In the genomic region with DNA sequence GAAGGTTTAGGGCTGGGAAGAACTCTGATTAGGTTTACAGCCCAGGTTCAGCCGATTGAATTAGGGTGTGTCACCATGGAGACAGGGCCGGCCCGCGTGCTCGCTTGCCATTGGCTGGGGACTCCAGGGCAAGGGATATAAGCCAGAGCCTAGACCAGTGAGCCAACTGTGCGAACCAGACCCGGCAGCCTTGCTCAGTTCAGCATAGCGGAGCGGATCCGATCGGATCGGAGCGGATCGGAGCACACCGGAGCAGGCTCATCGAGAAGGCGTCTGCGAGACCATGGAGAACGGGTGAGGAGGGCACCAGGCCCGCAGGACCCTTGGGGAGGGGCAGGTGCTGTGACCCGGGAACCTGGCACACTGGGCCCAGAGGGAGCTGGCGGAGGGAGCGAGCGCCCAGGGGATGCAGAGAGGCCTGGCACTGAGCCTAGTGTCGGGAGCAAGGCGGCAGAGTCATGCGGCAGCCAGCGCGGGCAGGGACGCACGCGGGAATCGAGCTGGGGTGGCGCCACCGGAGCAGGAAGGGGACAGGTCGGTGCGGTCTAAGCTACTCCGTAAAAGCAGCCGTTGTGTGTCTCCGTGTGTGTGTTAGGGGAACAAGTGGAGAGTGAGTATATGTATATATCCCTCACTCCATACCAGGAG, we compare ENCODE assay signal across 1 cellular context.
TF ChIP-seq lines count a peak whose summit lies in the region.

A gene (plus strand): TSS at position 165 of the 648 bp plus-strand sequence. CDS start 119 bp downstream, at position 284.

TF ChIP-seq in GM12878, 131 proteins besides CTCF, POLR2A, EP300 and RAD21 (continued from another document and continues in another):
- TF ChIP-seq, protein P1, sequence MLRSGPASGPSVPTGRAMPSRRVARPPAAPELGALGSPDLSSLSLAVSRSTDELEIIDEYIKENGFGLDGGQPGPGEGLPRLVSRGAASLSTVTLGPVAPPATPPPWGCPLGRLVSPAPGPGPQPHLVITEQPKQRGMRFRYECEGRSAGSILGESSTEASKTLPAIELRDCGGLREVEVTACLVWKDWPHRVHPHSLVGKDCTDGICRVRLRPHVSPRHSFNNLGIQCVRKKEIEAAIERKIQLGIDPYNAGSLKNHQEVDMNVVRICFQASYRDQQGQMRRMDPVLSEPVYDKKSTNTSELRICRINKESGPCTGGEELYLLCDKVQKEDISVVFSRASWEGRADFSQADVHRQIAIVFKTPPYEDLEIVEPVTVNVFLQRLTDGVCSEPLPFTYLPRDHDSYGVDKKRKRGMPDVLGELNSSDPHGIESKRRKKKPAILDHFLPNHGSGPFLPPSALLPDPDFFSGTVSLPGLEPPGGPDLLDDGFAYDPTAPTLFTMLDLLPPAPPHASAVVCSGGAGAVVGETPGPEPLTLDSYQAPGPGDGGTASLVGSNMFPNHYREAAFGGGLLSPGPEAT (IDR thresholded peaks at IDR 0.05; ENCODE audit: low read depth): no peak
- TF ChIP-seq MYB (IDR thresholded peaks at IDR 0.05; ENCODE audit: borderline replicate concordance, low read depth, low read length): no peak
- no peak for TF ChIP-seq IRF4 (IDR thresholded peaks at IDR 0.05; ENCODE audit: low read depth, low read length)
- no peak for TF ChIP-seq SIX5 (IDR thresholded peaks at IDR 0.05; ENCODE audit: low read depth, low read length, severe bottlenecking)
- peak; percentile 85 for TF ChIP-seq BMI1 (IDR thresholded peaks at IDR 0.05; ENCODE audit: borderline replicate concordance)
- TF ChIP-seq, protein P2, sequence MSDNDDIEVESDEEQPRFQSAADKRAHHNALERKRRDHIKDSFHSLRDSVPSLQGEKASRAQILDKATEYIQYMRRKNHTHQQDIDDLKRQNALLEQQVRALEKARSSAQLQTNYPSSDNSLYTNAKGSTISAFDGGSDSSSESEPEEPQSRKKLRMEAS (IDR thresholded peaks at IDR 0.05; ENCODE audit: low read depth, low read length): no peak
- TF ChIP-seq NR2C1 (IDR thresholded peaks at IDR 0.05): no peak
- no peak for TF ChIP-seq JUND (IDR thresholded peaks at IDR 0.05; ENCODE audit: low read depth, low read length)
- TF ChIP-seq TCF7 (IDR thresholded peaks at IDR 0.05; ENCODE audit: borderline replicate concordance): no peak
- TF ChIP-seq SMARCA5 (IDR thresholded peaks at IDR 0.05): no peak
- no peak for TF ChIP-seq RCOR1 (conservative IDR thresholded peaks at IDR 0.05; ENCODE audit: low read depth, low read length)
- TF ChIP-seq, protein P3, sequence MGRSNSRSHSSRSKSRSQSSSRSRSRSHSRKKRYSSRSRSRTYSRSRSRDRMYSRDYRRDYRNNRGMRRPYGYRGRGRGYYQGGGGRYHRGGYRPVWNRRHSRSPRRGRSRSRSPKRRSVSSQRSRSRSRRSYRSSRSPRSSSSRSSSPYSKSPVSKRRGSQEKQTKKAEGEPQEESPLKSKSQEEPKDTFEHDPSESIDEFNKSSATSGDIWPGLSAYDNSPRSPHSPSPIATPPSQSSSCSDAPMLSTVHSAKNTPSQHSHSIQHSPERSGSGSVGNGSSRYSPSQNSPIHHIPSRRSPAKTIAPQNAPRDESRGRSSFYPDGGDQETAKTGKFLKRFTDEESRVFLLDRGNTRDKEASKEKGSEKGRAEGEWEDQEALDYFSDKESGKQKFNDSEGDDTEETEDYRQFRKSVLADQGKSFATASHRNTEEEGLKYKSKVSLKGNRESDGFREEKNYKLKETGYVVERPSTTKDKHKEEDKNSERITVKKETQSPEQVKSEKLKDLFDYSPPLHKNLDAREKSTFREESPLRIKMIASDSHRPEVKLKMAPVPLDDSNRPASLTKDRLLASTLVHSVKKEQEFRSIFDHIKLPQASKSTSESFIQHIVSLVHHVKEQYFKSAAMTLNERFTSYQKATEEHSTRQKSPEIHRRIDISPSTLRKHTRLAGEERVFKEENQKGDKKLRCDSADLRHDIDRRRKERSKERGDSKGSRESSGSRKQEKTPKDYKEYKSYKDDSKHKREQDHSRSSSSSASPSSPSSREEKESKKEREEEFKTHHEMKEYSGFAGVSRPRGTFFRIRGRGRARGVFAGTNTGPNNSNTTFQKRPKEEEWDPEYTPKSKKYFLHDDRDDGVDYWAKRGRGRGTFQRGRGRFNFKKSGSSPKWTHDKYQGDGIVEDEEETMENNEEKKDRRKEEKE (IDR thresholded peaks at IDR 0.05): no peak
- no peak for TF ChIP-seq NFXL1 (IDR thresholded peaks at IDR 0.05; ENCODE audit: borderline replicate concordance)
- TF ChIP-seq, protein P4, sequence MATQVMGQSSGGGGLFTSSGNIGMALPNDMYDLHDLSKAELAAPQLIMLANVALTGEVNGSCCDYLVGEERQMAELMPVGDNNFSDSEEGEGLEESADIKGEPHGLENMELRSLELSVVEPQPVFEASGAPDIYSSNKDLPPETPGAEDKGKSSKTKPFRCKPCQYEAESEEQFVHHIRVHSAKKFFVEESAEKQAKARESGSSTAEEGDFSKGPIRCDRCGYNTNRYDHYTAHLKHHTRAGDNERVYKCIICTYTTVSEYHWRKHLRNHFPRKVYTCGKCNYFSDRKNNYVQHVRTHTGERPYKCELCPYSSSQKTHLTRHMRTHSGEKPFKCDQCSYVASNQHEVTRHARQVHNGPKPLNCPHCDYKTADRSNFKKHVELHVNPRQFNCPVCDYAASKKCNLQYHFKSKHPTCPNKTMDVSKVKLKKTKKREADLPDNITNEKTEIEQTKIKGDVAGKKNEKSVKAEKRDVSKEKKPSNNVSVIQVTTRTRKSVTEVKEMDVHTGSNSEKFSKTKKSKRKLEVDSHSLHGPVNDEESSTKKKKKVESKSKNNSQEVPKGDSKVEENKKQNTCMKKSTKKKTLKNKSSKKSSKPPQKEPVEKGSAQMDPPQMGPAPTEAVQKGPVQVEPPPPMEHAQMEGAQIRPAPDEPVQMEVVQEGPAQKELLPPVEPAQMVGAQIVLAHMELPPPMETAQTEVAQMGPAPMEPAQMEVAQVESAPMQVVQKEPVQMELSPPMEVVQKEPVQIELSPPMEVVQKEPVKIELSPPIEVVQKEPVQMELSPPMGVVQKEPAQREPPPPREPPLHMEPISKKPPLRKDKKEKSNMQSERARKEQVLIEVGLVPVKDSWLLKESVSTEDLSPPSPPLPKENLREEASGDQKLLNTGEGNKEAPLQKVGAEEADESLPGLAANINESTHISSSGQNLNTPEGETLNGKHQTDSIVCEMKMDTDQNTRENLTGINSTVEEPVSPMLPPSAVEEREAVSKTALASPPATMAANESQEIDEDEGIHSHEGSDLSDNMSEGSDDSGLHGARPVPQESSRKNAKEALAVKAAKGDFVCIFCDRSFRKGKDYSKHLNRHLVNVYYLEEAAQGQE (IDR thresholded peaks at IDR 0.05; ENCODE audit: low read depth, low read length): no peak
- no peak for TF ChIP-seq ZNF274 (IDR thresholded peaks at IDR 0.05; ENCODE audit: insufficient read depth, insufficient read length)
- no peak for TF ChIP-seq YBX1 (IDR thresholded peaks at IDR 0.05)
- no peak for TF ChIP-seq ETV6 (conservative IDR thresholded peaks at IDR 0.05 in 1 of 2, IDR thresholded peaks at IDR 0.05 in 1 of 2; ENCODE audit: borderline replicate concordance in 1 of 2, low read depth in 1 of 2)
- TF ChIP-seq NFIC (IDR thresholded peaks at IDR 0.05; ENCODE audit: low read depth, low read length): no peak
- TF ChIP-seq HDGF (IDR thresholded peaks at IDR 0.05): 0 out of 2 replicates have a peak, but pooled peaks have one; percentile 43
- TF ChIP-seq MEF2B (IDR thresholded peaks at IDR 0.05; ENCODE audit: partially characterized antibody, poor library complexity, severe bottlenecking): no peak
- no peak for TF ChIP-seq ZNF384 (IDR thresholded peaks at IDR 0.05; ENCODE audit: borderline replicate concordance, low read depth, low read length)
- peak; percentile 98 for TF ChIP-seq SMAD5 (IDR thresholded peaks at IDR 0.05; ENCODE audit: low read depth)
- TF ChIP-seq TBL1XR1 (IDR thresholded peaks at IDR 0.05; ENCODE audit: low read depth, low read length): no peak
- TF ChIP-seq, protein P5, sequence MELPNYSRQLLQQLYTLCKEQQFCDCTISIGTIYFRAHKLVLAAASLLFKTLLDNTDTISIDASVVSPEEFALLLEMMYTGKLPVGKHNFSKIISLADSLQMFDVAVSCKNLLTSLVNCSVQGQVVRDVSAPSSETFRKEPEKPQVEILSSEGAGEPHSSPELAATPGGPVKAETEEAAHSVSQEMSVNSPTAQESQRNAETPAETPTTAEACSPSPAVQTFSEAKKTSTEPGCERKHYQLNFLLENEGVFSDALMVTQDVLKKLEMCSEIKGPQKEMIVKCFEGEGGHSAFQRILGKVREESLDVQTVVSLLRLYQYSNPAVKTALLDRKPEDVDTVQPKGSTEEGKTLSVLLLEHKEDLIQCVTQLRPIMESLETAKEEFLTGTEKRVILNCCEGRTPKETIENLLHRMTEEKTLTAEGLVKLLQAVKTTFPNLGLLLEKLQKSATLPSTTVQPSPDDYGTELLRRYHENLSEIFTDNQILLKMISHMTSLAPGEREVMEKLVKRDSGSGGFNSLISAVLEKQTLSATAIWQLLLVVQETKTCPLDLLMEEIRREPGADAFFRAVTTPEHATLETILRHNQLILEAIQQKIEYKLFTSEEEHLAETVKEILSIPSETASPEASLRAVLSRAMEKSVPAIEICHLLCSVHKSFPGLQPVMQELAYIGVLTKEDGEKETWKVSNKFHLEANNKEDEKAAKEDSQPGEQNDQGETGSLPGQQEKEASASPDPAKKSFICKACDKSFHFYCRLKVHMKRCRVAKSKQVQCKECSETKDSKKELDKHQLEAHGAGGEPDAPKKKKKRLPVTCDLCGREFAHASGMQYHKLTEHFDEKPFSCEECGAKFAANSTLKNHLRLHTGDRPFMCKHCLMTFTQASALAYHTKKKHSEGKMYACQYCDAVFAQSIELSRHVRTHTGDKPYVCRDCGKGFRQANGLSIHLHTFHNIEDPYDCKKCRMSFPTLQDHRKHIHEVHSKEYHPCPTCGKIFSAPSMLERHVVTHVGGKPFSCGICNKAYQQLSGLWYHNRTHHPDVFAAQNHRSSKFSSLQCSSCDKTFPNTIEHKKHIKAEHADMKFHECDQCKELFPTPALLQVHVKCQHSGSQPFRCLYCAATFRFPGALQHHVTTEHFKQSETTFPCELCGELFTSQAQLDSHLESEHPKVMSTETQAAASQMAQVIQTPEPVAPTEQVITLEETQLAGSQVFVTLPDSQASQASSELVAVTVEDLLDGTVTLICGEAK (IDR thresholded peaks at IDR 0.05; ENCODE audit: borderline replicate concordance): no peak; the same call in 1 of the 2 replicates
- TF ChIP-seq, protein P6, sequence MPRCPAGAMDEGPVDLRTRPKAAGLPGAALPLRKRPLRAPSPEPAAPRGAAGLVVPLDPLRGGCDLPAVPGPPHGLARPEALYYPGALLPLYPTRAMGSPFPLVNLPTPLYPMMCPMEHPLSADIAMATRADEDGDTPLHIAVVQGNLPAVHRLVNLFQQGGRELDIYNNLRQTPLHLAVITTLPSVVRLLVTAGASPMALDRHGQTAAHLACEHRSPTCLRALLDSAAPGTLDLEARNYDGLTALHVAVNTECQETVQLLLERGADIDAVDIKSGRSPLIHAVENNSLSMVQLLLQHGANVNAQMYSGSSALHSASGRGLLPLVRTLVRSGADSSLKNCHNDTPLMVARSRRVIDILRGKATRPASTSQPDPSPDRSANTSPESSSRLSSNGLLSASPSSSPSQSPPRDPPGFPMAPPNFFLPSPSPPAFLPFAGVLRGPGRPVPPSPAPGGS (IDR thresholded peaks at IDR 0.05; ENCODE audit: borderline replicate concordance, insufficient read depth, low read depth, low read length, poor library complexity, severe bottlenecking): no peak
- peak; percentile 82; the same call in 1 of the 2 replicates for TF ChIP-seq TCF3 (IDR thresholded peaks at IDR 0.05; ENCODE audit: borderline replicate concordance, insufficient read depth, low read depth, low read length)
- no peak for TF ChIP-seq RELA (IDR thresholded peaks at IDR 0.05; ENCODE audit: borderline replicate concordance, partially characterized antibody)
- no peak for TF ChIP-seq ZZZ3 (IDR thresholded peaks at IDR 0.05; ENCODE audit: control insufficient read depth, insufficient read length, low read depth)
- peak; percentile 93 for TF ChIP-seq TAF1 (IDR thresholded peaks at IDR 0.05; ENCODE audit: borderline replicate concordance, low read depth, low read length)
- no peak for TF ChIP-seq ZNF217 (IDR thresholded peaks at IDR 0.05)
- no peak for TF ChIP-seq SUZ12 (IDR thresholded peaks at IDR 0.05; ENCODE audit: unreplicated experiment)
- TF ChIP-seq IKZF1 (conservative IDR thresholded peaks at IDR 0.05): peak; percentile 48
- TF ChIP-seq CREB1 (IDR thresholded peaks at IDR 0.05; ENCODE audit: low read depth): no peak; the same call in 1 of the 2 replicates
- TF ChIP-seq, protein P7, sequence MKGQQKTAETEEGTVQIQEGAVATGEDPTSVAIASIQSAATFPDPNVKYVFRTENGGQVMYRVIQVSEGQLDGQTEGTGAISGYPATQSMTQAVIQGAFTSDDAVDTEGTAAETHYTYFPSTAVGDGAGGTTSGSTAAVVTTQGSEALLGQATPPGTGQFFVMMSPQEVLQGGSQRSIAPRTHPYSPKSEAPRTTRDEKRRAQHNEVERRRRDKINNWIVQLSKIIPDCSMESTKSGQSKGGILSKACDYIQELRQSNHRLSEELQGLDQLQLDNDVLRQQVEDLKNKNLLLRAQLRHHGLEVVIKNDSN (IDR thresholded peaks at IDR 0.05; ENCODE audit: borderline replicate concordance, extremely low read length, insufficient read depth, low read depth, low read length): no peak
- no peak for TF ChIP-seq GABPA (IDR thresholded peaks at IDR 0.05; ENCODE audit: low read depth)
- peak; percentile 72; the same call in 1 of the 2 replicates for TF ChIP-seq TCF12 (IDR thresholded peaks at IDR 0.05; ENCODE audit: low read depth, low read length)
- TF ChIP-seq, protein P8, sequence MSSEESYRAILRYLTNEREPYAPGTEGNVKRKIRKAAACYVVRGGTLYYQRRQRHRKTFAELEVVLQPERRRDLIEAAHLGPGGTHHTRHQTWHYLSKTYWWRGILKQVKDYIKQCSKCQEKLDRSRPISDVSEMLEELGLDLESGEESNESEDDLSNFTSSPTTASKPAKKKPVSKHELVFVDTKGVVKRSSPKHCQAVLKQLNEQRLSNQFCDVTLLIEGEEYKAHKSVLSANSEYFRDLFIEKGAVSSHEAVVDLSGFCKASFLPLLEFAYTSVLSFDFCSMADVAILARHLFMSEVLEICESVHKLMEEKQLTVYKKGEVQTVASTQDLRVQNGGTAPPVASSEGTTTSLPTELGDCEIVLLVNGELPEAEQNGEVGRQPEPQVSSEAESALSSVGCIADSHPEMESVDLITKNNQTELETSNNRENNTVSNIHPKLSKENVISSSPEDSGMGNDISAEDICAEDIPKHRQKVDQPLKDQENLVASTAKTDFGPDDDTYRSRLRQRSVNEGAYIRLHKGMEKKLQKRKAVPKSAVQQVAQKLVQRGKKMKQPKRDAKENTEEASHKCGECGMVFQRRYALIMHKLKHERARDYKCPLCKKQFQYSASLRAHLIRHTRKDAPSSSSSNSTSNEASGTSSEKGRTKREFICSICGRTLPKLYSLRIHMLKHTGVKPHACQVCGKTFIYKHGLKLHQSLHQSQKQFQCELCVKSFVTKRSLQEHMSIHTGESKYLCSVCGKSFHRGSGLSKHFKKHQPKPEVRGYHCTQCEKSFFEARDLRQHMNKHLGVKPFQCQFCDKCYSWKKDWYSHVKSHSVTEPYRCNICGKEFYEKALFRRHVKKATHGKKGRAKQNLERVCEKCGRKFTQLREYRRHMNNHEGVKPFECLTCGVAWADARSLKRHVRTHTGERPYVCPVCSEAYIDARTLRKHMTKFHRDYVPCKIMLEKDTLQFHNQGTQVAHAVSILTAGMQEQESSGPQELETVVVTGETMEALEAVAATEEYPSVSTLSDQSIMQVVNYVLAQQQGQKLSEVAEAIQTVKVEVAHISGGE (CRISPR knock-in tag; IDR thresholded peaks at IDR 0.05): no peak
- TF ChIP-seq HDAC6 (IDR thresholded peaks at IDR 0.05; ENCODE audit: unreplicated experiment): peak; percentile 55
- TF ChIP-seq SREBF1 (IDR thresholded peaks at IDR 0.05; ENCODE audit: low read length): no peak
- TF ChIP-seq SMC3 (IDR thresholded peaks at IDR 0.05; ENCODE audit: borderline replicate concordance, low read length): no peak
- TF ChIP-seq FOXM1 (IDR thresholded peaks at IDR 0.05; ENCODE audit: low read depth, low read length): no peak
- peak; percentile 94 for TF ChIP-seq POLR2AphosphoS2 (IDR thresholded peaks at IDR 0.05; ENCODE audit: low read depth, low read length)
- TF ChIP-seq KLF5 (IDR thresholded peaks at IDR 0.05; ENCODE audit: partially characterized antibody): peak; percentile 55
